ENCODE assay signal across 7 cellular contexts in the genomic region with DNA sequence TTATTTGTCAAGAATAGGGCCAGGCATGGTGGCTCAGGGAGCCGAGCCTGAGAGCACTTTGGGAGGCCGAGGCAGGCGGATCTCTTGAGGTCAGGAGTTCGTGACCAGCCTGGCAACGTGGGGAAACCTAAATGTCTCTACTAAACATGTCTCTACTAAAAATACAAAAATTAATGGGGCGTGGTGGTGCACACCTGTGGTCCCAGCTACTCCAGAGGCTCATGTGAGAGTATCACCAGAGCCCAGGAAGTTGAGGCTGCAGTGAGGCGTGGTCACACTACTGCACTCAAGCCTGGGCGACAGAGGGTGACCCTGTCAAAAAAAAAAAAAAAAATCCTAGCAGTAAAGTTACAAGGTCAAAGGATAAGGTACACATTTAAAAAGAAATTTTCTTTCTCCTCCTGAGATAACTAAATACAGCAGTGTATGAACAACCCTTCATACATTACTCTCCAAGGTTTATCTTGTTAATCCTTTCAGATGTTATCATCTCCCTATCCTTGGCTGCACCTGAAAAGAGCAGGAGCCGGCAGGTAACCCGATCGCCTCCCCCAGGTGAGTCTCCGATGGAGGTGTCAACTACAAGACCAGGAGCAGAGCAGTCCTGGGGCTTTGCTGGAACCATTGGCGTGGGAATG.
DNase-seq lines count a peak whose midpoint lies in the region; FAIRE-seq and TF ChIP-seq lines count a peak whose summit lies in the region.

No MANE protein-coding gene starts in this region.

- H3K4me1 Mint-ChIP-seq in glutamatergic neuron (ENCODE audit: low read depth, unreplicated experiment) = peaks cover 5% of the 10 kb centered on the region

- H3K36me3 ChIP-seq in H7 (replicated peaks; ENCODE audit: control insufficient read depth, insufficient read depth, low read length) (no peaks in the 10 kb centered on the region), SJSA1 (no peaks in the 10 kb centered on the region; the same call in 1 of the 2 replicates), small intestine (ENCODE audit: control insufficient read depth in 2 of 2, insufficient read depth in 2 of 2, low read length in 2 of 2) (no peaks in the 10 kb centered on the region)

- DNase-seq in H7 (no peak), SJSA1 (ENCODE audit: low read depth in 1 of 2, low spot score in 2 of 2) (no peak), glutamatergic neuron (no peak), small intestine (peak; percentile 32), hypothalamus (lab: John Stamatoyannopoulos, UW) (no peak), GM12892 (ENCODE audit: insufficient read length) (no peak), dermis blood vessel endothelial cell (no peak)

- H3K9me3 Mint-ChIP-seq in glutamatergic neuron (ENCODE audit: unreplicated experiment) = peaks cover 2% of the 10 kb centered on the region

- H3K4me1 ChIP-seq in SJSA1 (replicated peaks) = peaks cover 26% of the 10 kb centered on the region
- H3K4me1 ChIP-seq in small intestine (ENCODE audit: control insufficient read depth in 2 of 2, insufficient read depth in 1 of 2, low read depth in 1 of 2, low read length in 1 of 2) = no peaks in the 10 kb centered on the region

- no peaks in the 10 kb centered on the region for H3K36me3 Mint-ChIP-seq in glutamatergic neuron (ENCODE audit: unreplicated experiment)

- peak overlapping the region; percentile 85 for H3K4me3 Mint-ChIP-seq in glutamatergic neuron (ENCODE audit: unreplicated experiment)

- peaks cover 2% of the 10 kb centered on the region for H3K27me3 Mint-ChIP-seq in glutamatergic neuron (ENCODE audit: unreplicated experiment)

- no peak overlapping the region for H3K27ac Mint-ChIP-seq in glutamatergic neuron (ENCODE audit: unreplicated experiment)

- TF ChIP-seq POLR2A in GM12892 (IDR thresholded peaks at IDR 0.05; ENCODE audit: low read depth, low read length) = no peak

- H3K4me3 ChIP-seq in H7 (ENCODE audit: insufficient read depth, low read depth, low read length) (peak overlapping the region; percentile 85), SJSA1 (peak overlapping the region; percentile 79), small intestine (ENCODE audit: low read depth in 1 of 2, low read length in 2 of 2) (peak overlapping the region; percentile 82 to 87)

- TF ChIP-seq CTCF in glutamatergic neuron (IDR thresholded peaks at IDR 0.05; ENCODE audit: partially characterized antibody, unreplicated experiment) = no peak

- FAIRE-seq in small intestine (lab: Jason Lieb, UNC) (no peak), GM12892 (lab: Jason Lieb, UNC) (no peak)

- WGBS in small intestine, 3 donors = 20 to 38% (median 28%) methylated on average over 13 of the region's 13 CpGs

- H3K27me3 ChIP-seq in H7 (ENCODE audit: control insufficient read depth, insufficient read depth, low read length) (no peaks in the 10 kb centered on the region), SJSA1 (replicated peaks) (no peaks in the 10 kb centered on the region), small intestine (ENCODE audit: control insufficient read depth in 2 of 2, insufficient read depth in 2 of 2, low read length in 2 of 2) (no peaks in the 10 kb centered on the region)

- H3K27ac ChIP-seq in SJSA1 = peak overlapping the region; percentile 93
- peak overlapping the region; percentile 98 for H3K27ac ChIP-seq in small intestine (ENCODE audit: low read depth in 1 of 2, low read length in 1 of 2)

- no peaks in the 10 kb centered on the region for H3K9me3 ChIP-seq in SJSA1 (replicated peaks)
- no peaks in the 10 kb centered on the region for H3K9me3 ChIP-seq in small intestine (ENCODE audit: control insufficient read depth, low read depth)
